Comparison of ENCODE assay signal across 2 cellular contexts in genomic region chr9:105290401-105290800, GRCh38.
TF ChIP-seq lines count a peak whose summit lies in the region.

No MANE protein-coding gene starts in this region.

TF ChIP-seq in GM23338, 12 proteins besides CTCF, POLR2A, EP300 and RAD21:
- TF ChIP-seq ZNF114 (CRISPR knock-in tag; IDR thresholded peaks at IDR 0.05) (no peak), CREB1 (CRISPR knock-in tag; IDR thresholded peaks at IDR 0.05; ENCODE audit: low read depth) (no peak), ZNF462 (CRISPR knock-in tag; IDR thresholded peaks at IDR 0.05) (no peak), JUNB (IDR thresholded peaks at IDR 0.05; ENCODE audit: unreplicated experiment) (no peak), STAT1 (IDR thresholded peaks at IDR 0.05; ENCODE audit: unreplicated experiment) (no peak), EZH2 (IDR thresholded peaks at IDR 0.05; ENCODE audit: low read depth, unreplicated experiment) (no peak), ZNF331 (CRISPR knock-in tag; IDR thresholded peaks at IDR 0.05; ENCODE audit: low read depth) (no peak), POLR2AphosphoS5 (IDR thresholded peaks at IDR 0.05; ENCODE audit: low read depth) (no peak), REST (IDR thresholded peaks at IDR 0.05; ENCODE audit: unreplicated experiment) (no peak), EZH2phosphoT487 (IDR thresholded peaks at IDR 0.05; ENCODE audit: unreplicated experiment) (no peak), NANOG (IDR thresholded peaks at IDR 0.05; ENCODE audit: borderline replicate concordance) (no peak), ETS1 (IDR thresholded peaks at IDR 0.05) (no peak)

TF ChIP-seq in H1, 55 proteins besides CTCF, POLR2A, EP300 and RAD21:
- TF ChIP-seq HDAC6 (IDR thresholded peaks at IDR 0.05; ENCODE audit: low read depth, low read length) (no peak), FOSL1 (IDR thresholded peaks at IDR 0.05; ENCODE audit: insufficient read depth, low read depth, low read length) (no peak), NRF1 (IDR thresholded peaks at IDR 0.05; ENCODE audit: low read depth, low read length) (no peak), POLR2AphosphoS5 (IDR thresholded peaks at IDR 0.05; ENCODE audit: low read depth, low read length) (no peak), TAF1 (IDR thresholded peaks at IDR 0.05; ENCODE audit: low read depth, low read length) (no peak), BRCA1 (IDR thresholded peaks at IDR 0.05; ENCODE audit: low read depth, low read length) (no peak), PHF8 (conservative IDR thresholded peaks at IDR 0.05; ENCODE audit: low read depth, low read length) (no peak)
TF ChIP-seq in H1: peak in this region for 0.
